In the genomic region with DNA sequence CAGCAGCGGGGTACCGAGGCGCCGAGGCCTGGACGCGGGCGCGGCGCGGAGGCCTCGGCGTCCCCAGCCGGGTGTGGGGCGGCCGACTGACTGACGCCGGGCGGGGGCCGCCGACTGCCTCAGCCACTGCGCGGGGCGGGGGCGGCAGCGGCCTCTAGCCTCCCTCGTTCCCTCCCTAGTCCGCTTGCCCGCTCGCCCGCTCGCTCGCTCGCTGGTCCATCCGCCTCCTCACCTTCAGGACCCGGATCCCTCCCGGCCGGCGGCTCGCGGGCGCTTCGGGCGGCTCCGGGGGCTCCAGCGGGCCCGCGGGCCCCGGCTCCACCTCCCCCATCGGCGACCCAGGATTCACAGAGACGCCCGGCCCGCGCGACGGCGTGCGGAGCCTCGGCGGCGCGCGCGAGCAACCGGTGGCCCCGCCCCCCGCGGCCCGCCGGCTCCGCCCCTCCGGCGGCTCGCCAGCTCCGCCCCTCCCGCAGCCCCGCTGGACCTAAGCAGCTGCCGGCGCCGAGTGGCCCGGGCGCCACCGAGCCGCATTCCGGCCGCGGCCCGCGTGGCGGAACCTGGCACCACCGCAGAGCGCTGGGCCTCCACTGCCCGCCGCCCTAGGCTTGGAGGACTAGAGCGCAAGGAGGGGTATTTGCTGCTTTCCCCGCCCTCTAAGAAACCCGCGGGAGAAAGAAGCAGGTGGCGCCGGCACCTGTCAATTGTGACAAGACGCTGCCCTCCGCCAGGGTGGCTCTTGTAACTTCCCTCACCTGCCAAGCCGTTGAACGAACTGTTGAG, we compare ENCODE assay signal across 8 cellular contexts. TPM values are rescaled to one million over a fixed set of nuclear protein-coding genes. Genes with fewer than 3 reads are reported as not detected.
A peak's percentile ranks its signal among the peaks of the same experiment; 100 is the strongest.
DNase-seq lines count a peak whose midpoint lies in the region; ATAC-seq and TF ChIP-seq lines count a peak whose summit lies in the region.

No MANE protein-coding gene starts in this region.

- H3K4me3 ChIP-seq in fibroblast of pulmonary artery (replicated peaks; ENCODE audit: low read depth, low read length): peak overlapping the region; percentile 81

- no peaks in the 10 kb centered on the region for H3K9me3 Mint-ChIP-seq in activated T-helper 17 cell treated with anti-CD3 and anti-CD28 coated beads, Interleukin-2, amount 50 U/mL, for 72 hours
- no peaks in the 10 kb centered on the region for H3K9me3 Mint-ChIP-seq in nephron progenitor cell
- no peaks in the 10 kb centered on the region for H3K9me3 Mint-ChIP-seq in stimulated activated naive CD8-positive, alpha-beta T cell treated with anti-CD3 and anti-CD28 coated beads, Interleukin-15, Interleukin-2, amounts not matched to agents 100 ng/mL and 50 ng/mL, for 24 hours

- peak overlapping the region; percentile 82 for H3K4me3 Mint-ChIP-seq in activated T-helper 17 cell treated with anti-CD3 and anti-CD28 coated beads, Interleukin-2, amount 50 U/mL, for 72 hours
- H3K4me3 Mint-ChIP-seq in nephron progenitor cell: peak overlapping the region; percentile 86
- peak overlapping the region; percentile 85 for H3K4me3 Mint-ChIP-seq in stimulated activated naive CD8-positive, alpha-beta T cell treated with anti-CD3 and anti-CD28 coated beads, Interleukin-15, Interleukin-2, amounts not matched to agents 100 ng/mL and 50 ng/mL, for 24 hours

- peaks cover 11% of the 10 kb centered on the region for H3K4me1 Mint-ChIP-seq in activated T-helper 17 cell treated with anti-CD3 and anti-CD28 coated beads, Interleukin-2, amount 50 U/mL, for 72 hours
- peaks cover 35% of the 10 kb centered on the region for H3K4me1 Mint-ChIP-seq in nephron progenitor cell
- peaks cover 26% of the 10 kb centered on the region for H3K4me1 Mint-ChIP-seq in stimulated activated naive CD8-positive, alpha-beta T cell treated with anti-CD3 and anti-CD28 coated beads, Interleukin-15, Interleukin-2, amounts not matched to agents 100 ng/mL and 50 ng/mL, for 24 hours (ENCODE audit: low read depth)

- H3K27me3 Mint-ChIP-seq in activated T-helper 17 cell treated with anti-CD3 and anti-CD28 coated beads, Interleukin-2, amount 50 U/mL, for 72 hours: no peaks in the 10 kb centered on the region
- peaks cover 24% of the 10 kb centered on the region for H3K27me3 Mint-ChIP-seq in nephron progenitor cell (ENCODE audit: low read depth, poor library complexity)
- H3K27me3 Mint-ChIP-seq in stimulated activated naive CD8-positive, alpha-beta T cell treated with anti-CD3 and anti-CD28 coated beads, Interleukin-15, Interleukin-2, amounts not matched to agents 100 ng/mL and 50 ng/mL, for 24 hours: peaks cover 7% of the 10 kb centered on the region

- H3K27ac Mint-ChIP-seq in activated T-helper 17 cell treated with anti-CD3 and anti-CD28 coated beads, Interleukin-2, amount 50 U/mL, for 72 hours: peak overlapping the region; percentile 52
- H3K27ac Mint-ChIP-seq in nephron progenitor cell: no peak overlapping the region
- peak overlapping the region; percentile 7 for H3K27ac Mint-ChIP-seq in stimulated activated naive CD8-positive, alpha-beta T cell treated with anti-CD3 and anti-CD28 coated beads, Interleukin-15, Interleukin-2, amounts not matched to agents 100 ng/mL and 50 ng/mL, for 24 hours

- peak; percentile 88 for DNase-seq in DMS 273 (lab: John Stamatoyannopoulos, UW; ENCODE audit: unreplicated experiment)
- peak; percentile 84 for DNase-seq in HT-29 (ENCODE audit: low spot score)
- DNase-seq in RKO (ENCODE audit: low spot score): peak; percentile 73
- DNase-seq in fibroblast of pulmonary artery (ENCODE audit: low read depth): peak; percentile 56
- peak; percentile 88 for DNase-seq in nephron progenitor cell

- ATAC-seq in GM19467 (IDR thresholded peaks at IDR 0.05; ENCODE audit: unreplicated experiment): peak; percentile 74
- ATAC-seq in activated T-helper 17 cell treated with anti-CD3 and anti-CD28 coated beads, Interleukin-2, amount 50 U/mL, for 72 hours (replicated peaks): peak; percentile 89

- TF ChIP-seq CTCF in fibroblast of pulmonary artery (IDR thresholded peaks at IDR 0.05; ENCODE audit: low read length, missing control alignments) (no peak), nephron progenitor cell (IDR thresholded peaks at IDR 0.05) (no peak)

- H3K36me3 Mint-ChIP-seq in activated T-helper 17 cell treated with anti-CD3 and anti-CD28 coated beads, Interleukin-2, amount 50 U/mL, for 72 hours (ENCODE audit: low read depth): peaks cover 7% of the 10 kb centered on the region
- peaks cover 5% of the 10 kb centered on the region for H3K36me3 Mint-ChIP-seq in nephron progenitor cell (ENCODE audit: low read depth)
- H3K36me3 Mint-ChIP-seq in stimulated activated naive CD8-positive, alpha-beta T cell treated with anti-CD3 and anti-CD28 coated beads, Interleukin-15, Interleukin-2, amounts not matched to agents 100 ng/mL and 50 ng/mL, for 24 hours (ENCODE audit: low read depth): no peaks in the 10 kb centered on the region

RNA-seq across cellular contexts. Expression of a gene that starts 0.8 kb away (rescaled TPM):
- total RNA-seq in HT-29 (2014; rRNA removed; shearing (Covaris generic)): 8.6 and 10.9 TPM in 2 replicates
- total RNA-seq in activated T-helper 17 cell treated with anti-CD3 and anti-CD28 coated beads, Interleukin-2, amount 50 U/mL, for 72 hours: 1 to 10 TPM; 8.7 to 9.4 TPM

Comparison
In these comparisons a context has a peak if more than half of its experiments do, and no peak if none do; other contexts are left out.
1. Peak in every context shown above with its lines: DNase-seq, ATAC-seq and H3K4me3 ChIP-seq.